In the genomic region with DNA sequence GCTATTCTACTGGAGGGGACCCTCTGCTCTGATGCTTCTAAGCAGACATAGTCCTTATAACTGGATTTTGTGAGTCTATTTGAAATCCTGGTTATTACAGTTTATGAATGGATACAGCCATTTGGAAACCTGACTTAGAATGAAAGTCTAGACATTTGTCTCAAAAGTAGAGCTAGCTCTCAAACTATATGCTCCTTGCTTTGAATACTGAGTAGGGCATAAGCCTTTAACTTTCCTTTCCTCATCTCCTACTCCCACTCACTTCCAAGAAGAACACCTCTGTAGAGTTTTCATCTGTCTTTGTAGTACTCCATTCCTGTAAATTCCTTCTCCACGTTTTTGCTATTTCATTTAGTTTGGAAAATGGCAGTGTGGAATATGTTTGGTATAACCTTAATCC, we compare ENCODE assay signal across 21 cellular contexts. TPM values are rescaled to one million over a fixed set of nuclear protein-coding genes. Genes with fewer than 3 reads are reported as not detected.
A peak's percentile ranks its signal among the peaks of the same experiment; 100 is the strongest.
DNase-seq lines count a peak whose midpoint lies in the region; ATAC-seq and TF ChIP-seq lines count a peak whose summit lies in the region.
"Had no signal": no experiment of that assay in that cellular context is flagged by ENCODE, and none has a peak within 500 bp of the region (broad histone marks: within the 10 kb centered on the region; RNA-seq: fewer than 3 reads in every experiment).

No MANE protein-coding gene starts in this region.

- no peak overlapping the region for H3K4me3 ChIP-seq in cardiac fibroblast (replicated peaks in 1 of 2; ENCODE audit: low read depth in 2 of 2, low read length in 2 of 2)
- H3K4me3 ChIP-seq: esophagus squamous epithelium had no signal

- no peaks in the 10 kb centered on the region for H3K9me3 Mint-ChIP-seq in activated T-cell treated with anti-CD3 and anti-CD28 coated beads, Interleukin-2, amount 50 U/mL, for 24 hours
- H3K9me3 Mint-ChIP-seq: activated CD8-positive, alpha-beta T cell treated with anti-CD3 and anti-CD28 coated beads for 36 hours; activated naive CD4-positive, alpha-beta T cell treated with anti-CD3 and anti-CD28 coated beads, Interleukin-2, amount 50 U/mL, for 72 hours; CD14-positive monocyte; mesothelial cell of epicardium; T-cell; type B pancreatic cell had no signal

- H3K4me3 Mint-ChIP-seq in activated T-cell treated with anti-CD3 and anti-CD28 coated beads, Interleukin-2, amount 50 U/mL, for 24 hours, result no peak overlapping the region
- H3K4me3 Mint-ChIP-seq: activated CD8-positive, alpha-beta T cell treated with anti-CD3 and anti-CD28 coated beads for 36 hours; CD14-positive monocyte; mesothelial cell of epicardium; T-cell; type B pancreatic cell had no signal

- H3K27me3 Mint-ChIP-seq in activated T-cell treated with anti-CD3 and anti-CD28 coated beads, Interleukin-2, amount 50 U/mL, for 24 hours, result no peaks in the 10 kb centered on the region
- H3K27me3 Mint-ChIP-seq: activated CD8-positive, alpha-beta T cell treated with anti-CD3 and anti-CD28 coated beads for 36 hours; T-cell; type B pancreatic cell had no signal

- ATAC-seq in GM19324 (IDR thresholded peaks at IDR 0.05; ENCODE audit: low FRiP score, unreplicated experiment), result no peak
- ATAC-seq in GM19397 (IDR thresholded peaks at IDR 0.05; ENCODE audit: unreplicated experiment), result no peak
- ATAC-seq: activated CD8-positive, alpha-beta T cell treated with anti-CD3 and anti-CD28 coated beads for 36 hours; activated naive CD4-positive, alpha-beta T cell treated with anti-CD3 and anti-CD28 coated beads, Interleukin-2, amount 50 U/mL, for 72 hours; T-cell had no signal

- H3K27ac Mint-ChIP-seq in activated T-cell treated with anti-CD3 and anti-CD28 coated beads, Interleukin-2, amount 50 U/mL, for 24 hours, result no peak overlapping the region
- H3K27ac Mint-ChIP-seq: activated CD8-positive, alpha-beta T cell treated with anti-CD3 and anti-CD28 coated beads for 36 hours; activated naive CD4-positive, alpha-beta T cell treated with anti-CD3 and anti-CD28 coated beads, Interleukin-2, amount 50 U/mL, for 72 hours; CD14-positive monocyte; mesothelial cell of epicardium; T-cell; type B pancreatic cell had no signal

- H3K4me1 Mint-ChIP-seq in activated T-cell treated with anti-CD3 and anti-CD28 coated beads, Interleukin-2, amount 50 U/mL, for 24 hours (ENCODE audit: low read depth), result peaks cover 20% of the 10 kb centered on the region

- TF ChIP-seq CTCF in cardiac fibroblast (IDR thresholded peaks at IDR 0.05; ENCODE audit: low read depth, low read length), result no peak

- no peaks in the 10 kb centered on the region for H3K36me3 Mint-ChIP-seq in activated T-cell treated with anti-CD3 and anti-CD28 coated beads, Interleukin-2, amount 50 U/mL, for 24 hours (ENCODE audit: low read depth)
- H3K36me3 Mint-ChIP-seq: activated naive CD4-positive, alpha-beta T cell treated with anti-CD3 and anti-CD28 coated beads, Interleukin-2, amount 50 U/mL, for 72 hours; CD14-positive monocyte; mesothelial cell of epicardium; T-cell; type B pancreatic cell had no signal

- peak; percentile 29 for DNase-seq in NCI-H2171 treated with DMSO at 0.1 percent for 48 hours (lab: John Stamatoyannopoulos, UW)
- DNase-seq in NCI-H2171 (lab: John Stamatoyannopoulos, UW), result no peak
- DNase-seq in NCI-H82 (lab: John Stamatoyannopoulos, UW), result peak; percentile 70
- DNase-seq in cardiac fibroblast (ENCODE audit: low read depth in 2 of 2), result peak; percentile 42 to 48
- peak; percentile 50 for DNase-seq in myocyte (ENCODE audit: low read depth)
- DNase-seq in activated T-cell treated with anti-CD3 and anti-CD28 coated beads, Interleukin-2, amount 50 U/mL, for 24 hours, result no peak
- DNase-seq: activated CD8-positive, alpha-beta T cell treated with anti-CD3 and anti-CD28 coated beads for 36 hours; activated T-cell treated with anti-CD3 and anti-CD28 coated beads, Interleukin-2, amount 50 U/mL, for 48 hours; brain microvascular endothelial cell; effector CD4-positive, alpha-beta T cell; esophagus squamous epithelium; NCI-H2107; retina; stimulated activated naive CD4-positive, alpha-beta T cell; T-cell had no signal

RNA-seq across cellular contexts. Expression of gene ARID1A, which starts 9.0 kb away (rescaled TPM):
- total RNA-seq in myocyte, result 12.0 and 18.2 TPM in 2 replicates
- 19.4 TPM for polyA plus RNA-seq in myocyte (2012)

Comparison
In these comparisons a context has a peak if more than half of its experiments do, and no peak if none do; other contexts are left out.
1. DNase-seq: peak in NCI-H2171 treated with DMSO at 0.1 percent for 48 hours (single experiment), NCI-H82 (single experiment), cardiac fibroblast (2 of 2) and myocyte (single experiment); none in NCI-H2171 (single experiment) and activated T-cell treated with anti-CD3 and anti-CD28 coated beads, Interleukin-2, amount 50 U/mL, for 24 hours (single experiment).